10 cellular contexts compared by ENCODE assay signal in the genomic region with DNA sequence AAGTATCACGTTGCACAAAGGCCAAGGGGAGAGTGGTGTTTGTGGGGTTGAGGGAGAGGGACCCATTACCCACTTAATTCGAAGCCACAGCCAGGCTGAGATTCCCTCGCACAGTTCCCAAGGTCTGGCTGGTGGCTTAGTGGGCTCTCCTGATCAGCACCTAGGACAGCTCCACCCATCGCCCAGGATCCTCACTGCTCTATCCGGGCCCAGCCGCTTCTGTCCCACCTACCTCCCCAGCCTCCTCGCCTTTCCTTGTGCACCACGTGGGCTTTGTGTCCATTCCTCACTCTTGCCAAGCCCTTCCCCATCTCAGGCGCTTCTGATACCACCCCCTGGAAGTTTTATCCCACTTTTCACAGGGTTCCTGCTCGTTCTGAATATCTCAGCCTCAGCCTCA.
DNase-seq lines count a peak whose midpoint lies in the region; ATAC-seq lines count a peak whose summit lies in the region.
"Had no signal": no experiment of that assay in that cellular context is flagged by ENCODE, and none has a peak within 500 bp of the region (broad histone marks: within the 10 kb centered on the region; RNA-seq: fewer than 3 reads in every experiment).

No MANE protein-coding gene starts in this region.

- H3K4me3 Mint-ChIP-seq in activated CD8-positive, alpha-beta T cell treated with anti-CD3 and anti-CD28 coated beads, Interleukin-2, amount 10 ng/mL, durations not matched to agents 7 days and 5 days = no peak overlapping the region
- H3K4me3 Mint-ChIP-seq: activated naive CD8-positive, alpha-beta T cell; CD4-positive, alpha-beta T cell had no signal

- no peak overlapping the region for H3K27ac Mint-ChIP-seq in activated CD8-positive, alpha-beta T cell treated with anti-CD3 and anti-CD28 coated beads, Interleukin-2, amount 10 ng/mL, durations not matched to agents 7 days and 5 days
- H3K27ac Mint-ChIP-seq: activated naive CD8-positive, alpha-beta T cell; CD4-positive, alpha-beta T cell had no signal

- no peak for ATAC-seq in activated CD8-positive, alpha-beta T cell treated with anti-CD3 and anti-CD28 coated beads, Interleukin-2, amount 10 ng/mL, durations not matched to agents 7 days and 5 days
- ATAC-seq in HG02798 (IDR thresholded peaks at IDR 0.05; ENCODE audit: poor library complexity, unreplicated experiment) = no peak

- no peaks in the 10 kb centered on the region for H3K36me3 Mint-ChIP-seq in activated CD8-positive, alpha-beta T cell treated with anti-CD3 and anti-CD28 coated beads, Interleukin-2, amount 10 ng/mL, durations not matched to agents 7 days and 5 days (ENCODE audit: low read depth)
- H3K36me3 Mint-ChIP-seq: activated naive CD8-positive, alpha-beta T cell had no signal

- in situ Hi-C loops in ACHN (cut with HindIII; ENCODE audit: low pct_ligation_motif_present, low pct_unique_long_range_greater_than_20kb, low sequenced_read_pairs) = no loop called here

- DNase-seq in ACHN (peak; percentile 33), HT-29 (ENCODE audit: low spot score) (peak; percentile 57), islet precursor cell (peak; percentile 88), SKM-1 treated with dmso at 0.1 percent for 144 hours (lab: John Stamatoyannopoulos, UW; ENCODE audit: unreplicated experiment) (no peak), NCI-H226 (no peak), NCI-H1092 treated with DMSO at 0.1 percent for 48 hours (lab: John Stamatoyannopoulos, UW) (no peak)
- peak; percentile 51 for DNase-seq in activated CD8-positive, alpha-beta T cell treated with anti-CD3 and anti-CD28 coated beads, Interleukin-2, amount 10 ng/mL, durations not matched to agents 7 days and 5 days

- H3K4me1 Mint-ChIP-seq in activated CD8-positive, alpha-beta T cell treated with anti-CD3 and anti-CD28 coated beads, Interleukin-2, amount 10 ng/mL, durations not matched to agents 7 days and 5 days (ENCODE audit: low read depth) = no peaks in the 10 kb centered on the region

- POLR2A ChIA-PET in activated CD8-positive, alpha-beta T cell treated with anti-CD3 and anti-CD28 coated beads, Interleukin-2, amount 10 ng/mL, durations not matched to agents 7 days and 5 days (lab: Charles Lee) = no interaction called here

- CTCF ChIA-PET in activated CD8-positive, alpha-beta T cell treated with anti-CD3 and anti-CD28 coated beads, Interleukin-2, amount 10 ng/mL, durations not matched to agents 7 days and 5 days (lab: Charles Lee) = no interaction called here

- no peaks in the 10 kb centered on the region for H3K27me3 Mint-ChIP-seq in activated CD8-positive, alpha-beta T cell treated with anti-CD3 and anti-CD28 coated beads, Interleukin-2, amount 10 ng/mL, durations not matched to agents 7 days and 5 days (ENCODE audit: low read depth)

- no peaks in the 10 kb centered on the region for H3K9me3 Mint-ChIP-seq in activated CD8-positive, alpha-beta T cell treated with anti-CD3 and anti-CD28 coated beads, Interleukin-2, amount 10 ng/mL, durations not matched to agents 7 days and 5 days (ENCODE audit: insufficient read depth)

Comparison
In these comparisons a context has a peak if more than half of its experiments do, and no peak if none do; other contexts are left out.
1. DNase-seq: peak in ACHN (single experiment), HT-29 (single experiment), activated CD8-positive, alpha-beta T cell treated with anti-CD3 and anti-CD28 coated beads, Interleukin-2, amount 10 ng/mL, durations not matched to agents 7 days and 5 days (single experiment) and islet precursor cell (single experiment); none in SKM-1 treated with dmso at 0.1 percent for 144 hours (single experiment), NCI-H226 (single experiment) and NCI-H1092 treated with DMSO at 0.1 percent for 48 hours (single experiment).